In the genomic region with DNA sequence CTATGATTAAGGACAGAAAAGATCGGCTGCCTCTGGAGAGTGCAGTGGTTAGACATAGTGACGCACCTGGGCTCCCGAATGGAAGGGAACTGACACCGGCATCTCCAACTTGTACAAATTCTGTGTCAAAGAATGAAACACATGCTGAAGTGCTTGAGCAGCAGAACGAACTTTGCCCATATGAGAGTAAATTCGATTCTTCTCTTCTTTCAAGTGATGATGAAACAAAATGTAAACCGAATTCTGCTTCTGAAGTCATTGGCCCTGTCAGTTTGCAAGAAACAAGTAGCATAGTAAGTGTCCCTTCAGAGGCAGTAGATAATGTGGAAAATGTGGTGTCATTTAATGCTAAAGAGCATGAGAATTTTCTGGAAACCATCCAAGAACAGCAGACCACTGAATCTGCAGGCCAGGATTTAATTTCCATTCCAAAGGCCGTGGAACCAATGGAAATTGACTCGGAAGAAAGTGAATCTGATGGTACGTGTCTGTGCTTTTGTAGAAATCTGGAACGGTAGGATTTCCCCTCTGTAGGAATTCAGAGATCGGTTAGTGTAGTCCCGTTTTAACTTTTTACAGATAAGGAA, we compare ENCODE assay signal across 15 cellular contexts. TPM values are rescaled to one million over a fixed set of nuclear protein-coding genes. Genes with fewer than 3 reads are reported as not detected.
DNase-seq lines count a peak whose midpoint lies in the region; ATAC-seq and TF ChIP-seq lines count a peak whose summit lies in the region.
"Had no signal": no experiment of that assay in that cellular context is flagged by ENCODE, and none has a peak within 500 bp of the region (broad histone marks: within the 10 kb centered on the region; RNA-seq: fewer than 3 reads in every experiment).

No MANE protein-coding gene starts in this region.

- no peaks in the 10 kb centered on the region for H4K20me1 ChIP-seq in OCI-LY7 (ENCODE audit: insufficient read depth, low read length)

- no peaks in the 10 kb centered on the region for H3K9me3 Mint-ChIP-seq in MCF 10A (ENCODE audit: unreplicated experiment)
- no peaks in the 10 kb centered on the region for H3K9me3 Mint-ChIP-seq in stimulated activated naive B cell treated with anti-CD40 and anti-IgM and Interleukin-4, amounts not matched to agents 10 μg/mL and 1 μg/mL and 100 μg/mL, for 72 hours
- H3K9me3 Mint-ChIP-seq: CD8-positive, alpha-beta memory T cell had no signal

- peaks cover 98% of the 10 kb centered on the region for H3K36me3 Mint-ChIP-seq in MCF 10A (ENCODE audit: insufficient read depth, unreplicated experiment)
- H3K36me3 Mint-ChIP-seq in stimulated activated naive B cell treated with anti-CD40 and anti-IgM and Interleukin-4, amounts not matched to agents 10 μg/mL and 1 μg/mL and 100 μg/mL, for 72 hours, result peaks cover 45 to 57% of the 10 kb centered on the region in 2 donors

- TSS peak; percentile 78 for BruUV-seq in MCF 10A (replicated peaks; lab: Mats Ljungman, UMichigan)
- BruUV-seq in OCI-LY7 (replicated peaks; lab: Mats Ljungman, UMichigan), result TSS peak; percentile 72

- H3K79me2 ChIP-seq in OCI-LY7 (ENCODE audit: insufficient read depth, low read depth, low read length), result no peaks in the 10 kb centered on the region

- DNase-seq in MCF 10A (ENCODE audit: unreplicated experiment) (no peak), breast epithelium (ENCODE audit: low spot score in 2 of 2) (no peak), OCI-LY7 (ENCODE audit: low spot score) (no peak), dermis blood vessel endothelial cell (peak; percentile 10), kidney tubule cell (ENCODE audit: low spot score) (no peak)
- no peak for DNase-seq in stimulated activated naive B cell treated with anti-CD40 and anti-IgM and Interleukin-4, amounts not matched to agents 10 μg/mL and 1 μg/mL and 100 μg/mL, for 72 hours
- DNase-seq: CD8-positive, alpha-beta memory T cell; DMS79; KG1; MV-4-11; NCI-H187; NCI-H226; NCI-H524; NCI-H82 had no signal

- no peaks in the 10 kb centered on the region for H3K27me3 ChIP-seq in breast epithelium

- H3K4me2 ChIP-seq in OCI-LY7 (ENCODE audit: low read length), result no peak overlapping the region

- H3K4me3 ChIP-seq in breast epithelium, result no peak overlapping the region
- H3K4me3 ChIP-seq in OCI-LY7 (ENCODE audit: low read depth, low read length, poor library complexity, severe bottlenecking), result no peak overlapping the region

- ATAC-seq in stimulated activated naive B cell treated with anti-CD40 and anti-IgM and Interleukin-4, amounts not matched to agents 10 μg/mL and 1 μg/mL and 100 μg/mL, for 72 hours (replicated peaks), result no peak
- no peak for ATAC-seq in HG02885 (IDR thresholded peaks at IDR 0.05; ENCODE audit: poor library complexity, unreplicated experiment)

- no peak overlapping the region for H3K27ac ChIP-seq in breast epithelium
- H3K27ac ChIP-seq in OCI-LY7 (ENCODE audit: low read depth, low read length, poor library complexity, severe bottlenecking), result no peak overlapping the region

- H3K36me3 ChIP-seq in breast epithelium (peaks cover 19% of the 10 kb centered on the region), OCI-LY7 (ENCODE audit: insufficient read depth, low read length) (peaks cover 78% of the 10 kb centered on the region)

- H3K9me2 ChIP-seq in OCI-LY7 (ENCODE audit: insufficient read depth, low read length), result no peaks in the 10 kb centered on the region

- no peak overlapping the region for H3K4me3 Mint-ChIP-seq in MCF 10A (ENCODE audit: unreplicated experiment)
- no peak overlapping the region for H3K4me3 Mint-ChIP-seq in stimulated activated naive B cell treated with anti-CD40 and anti-IgM and Interleukin-4, amounts not matched to agents 10 μg/mL and 1 μg/mL and 100 μg/mL, for 72 hours
- H3K4me3 Mint-ChIP-seq: CD8-positive, alpha-beta memory T cell had no signal

- CTCF ChIA-PET in MCF 10A (lab: Yijun Ruan, JAX), result interaction anchor here (0.5 to 2.1 kb wide), 4 partner anchors 8 to 283 kb away, joined by 3 to 25 read pairs (median 4); no protein-coding TSS in a partner anchor
- CTCF ChIA-PET in OCI-LY7 (lab: Charles Lee; ENCODE audit: unreplicated experiment), result no interaction called here

- no peaks in the 10 kb centered on the region for H3K27me3 Mint-ChIP-seq in MCF 10A (ENCODE audit: insufficient read depth, unreplicated experiment)
- H3K27me3 Mint-ChIP-seq in stimulated activated naive B cell treated with anti-CD40 and anti-IgM and Interleukin-4, amounts not matched to agents 10 μg/mL and 1 μg/mL and 100 μg/mL, for 72 hours, result no peaks in the 10 kb centered on the region
- H3K27me3 Mint-ChIP-seq: CD8-positive, alpha-beta memory T cell had no signal

- no peaks in the 10 kb centered on the region for H3K4me1 Mint-ChIP-seq in MCF 10A (ENCODE audit: insufficient read depth, unreplicated experiment)
- H3K4me1 Mint-ChIP-seq in stimulated activated naive B cell treated with anti-CD40 and anti-IgM and Interleukin-4, amounts not matched to agents 10 μg/mL and 1 μg/mL and 100 μg/mL, for 72 hours, result peaks cover 9 to 20% of the 10 kb centered on the region in 2 donors

- intact Hi-C loops in MCF 10A (cut with micrococcal nuclease) (no loop called here), breast epithelium (cut with DNase I; ENCODE audit: low total_unique reads) (no loop called here), OCI-LY7 (cut with micrococcal nuclease; ENCODE audit: unreplicated experiment) (no loop called here)

- H3K4me1 ChIP-seq in breast epithelium (no peaks in the 10 kb centered on the region), OCI-LY7 (ENCODE audit: insufficient read depth, low read length, poor library complexity, severe bottlenecking) (no peaks in the 10 kb centered on the region)

- H3K27ac Mint-ChIP-seq in MCF 10A (ENCODE audit: low read depth, unreplicated experiment), result no peak overlapping the region
- peak overlapping the region; percentile 76 for H3K27ac Mint-ChIP-seq in stimulated activated naive B cell treated with anti-CD40 and anti-IgM and Interleukin-4, amounts not matched to agents 10 μg/mL and 1 μg/mL and 100 μg/mL, for 72 hours

- TF ChIP-seq CTCF in MCF 10A (IDR thresholded peaks at IDR 0.05; ENCODE audit: unreplicated experiment) (no peak), breast epithelium (IDR thresholded peaks at IDR 0.05) (no peak), OCI-LY7 (conservative IDR thresholded peaks at IDR 0.05; ENCODE audit: low read length) (no peak)

- no peak overlapping the region for H2AFZ ChIP-seq in OCI-LY7 (ENCODE audit: low read length)

- H3K9me3 ChIP-seq in breast epithelium (no peaks in the 10 kb centered on the region), OCI-LY7 (ENCODE audit: low read length) (no peaks in the 10 kb centered on the region)

- POLR2A ChIA-PET in MCF 10A (lab: Yijun Ruan, JAX), result no interaction called here
- POLR2A ChIA-PET in OCI-LY7 (lab: Charles Lee), result no interaction called here

- no peak for TF ChIP-seq POLR2A in breast epithelium (IDR thresholded peaks at IDR 0.05)

RNA-seq across cellular contexts. Expression of gene ERCC5, which starts 16.9 kb away (rescaled TPM):
- 68.1 and 68.8 TPM in 2 replicates for total RNA-seq in MCF 10A (2022)
- total RNA-seq in breast epithelium, result 10 to 100 TPM; 76.0 to 85.0 (median 77.6) TPM
- 37.9 and 39.2 TPM in 2 replicates for total RNA-seq in OCI-LY7 (2014; rRNA removed; shearing (Covaris generic))
- total RNA-seq in OCI-LY7 (2022), result 38.5 and 44.3 TPM in 2 replicates
- 51.9 and 54.9 TPM in 2 replicates for total RNA-seq in dermis blood vessel endothelial cell
